Comparison of ENCODE assay signal across 8 cellular contexts in genomic region chr5:134437340-134438267, GRCh38. TPM values are rescaled to one million over a fixed set of nuclear protein-coding genes. Genes with fewer than 3 reads are reported as not detected.
A peak's percentile ranks its signal among the peaks of the same experiment; 100 is the strongest.
DNase-seq lines count a peak whose midpoint lies in the region; ATAC-seq and TF ChIP-seq lines count a peak whose summit lies in the region.

No MANE protein-coding gene starts in this region.

- no peak overlapping the region for H3K4me3 ChIP-seq in upper lobe of left lung
- H3K4me3 ChIP-seq in SJCRH30: no peak overlapping the region

- H3K4me3 Mint-ChIP-seq in activated T-cell treated with anti-CD3 and anti-CD28 coated beads, Interleukin-2, amount 50 U/mL, for 72 hours: peak overlapping the region; percentile 64 to 65
- H3K4me3 Mint-ChIP-seq in activated B cell treated with CpG ODN at 0.5 μM for 24 hours: no peak overlapping the region

- POLR2A ChIA-PET in activated B cell treated with CpG ODN at 0.5 μM for 24 hours (lab: Charles Lee): interaction anchor here (0.6 to 2.6 kb wide), 9 partner anchors 9 to 123 kb away, joined by 3 to 31 read pairs (median 9); partner anchors contain the start of genes CDKN2AIPNL and JADE2

- TF ChIP-seq CTCF in activated B cell treated with CpG ODN at 0.5 μM for 24 hours (IDR thresholded peaks at IDR 0.05) (no peak), upper lobe of left lung (IDR thresholded peaks at IDR 0.05) (no peak)

- H3K9me3 ChIP-seq in upper lobe of left lung: no peaks in the 10 kb centered on the region
- H3K9me3 ChIP-seq in SJCRH30 (replicated peaks): no peaks in the 10 kb centered on the region

- intact Hi-C loops in activated B cell treated with CpG ODN at 0.5 μM for 24 hours (cut with micrococcal nuclease): loop anchor here (1.0 to 5.0 kb wide), 5 partner anchors 10 to 210 kb away; partner anchors contain the start of genes JADE2, PPP2CA and UBE2B

- peak in 1 of 2 donors; percentile 1 for ATAC-seq in activated T-cell treated with anti-CD3 and anti-CD28 coated beads, Interleukin-2, amount 50 U/mL, for 72 hours (replicated peaks in 1 of 2)
- ATAC-seq in activated B cell treated with CpG ODN at 0.5 μM for 24 hours (ENCODE audit: low read depth) (no peak), upper lobe of left lung (ENCODE audit: low FRiP score in 2 of 2) (peak in 1 of 2 donors; percentile 15)

- H3K4me1 Mint-ChIP-seq in activated T-cell treated with anti-CD3 and anti-CD28 coated beads, Interleukin-2, amount 50 U/mL, for 72 hours (ENCODE audit: low read depth): peaks cover 39% of the 10 kb centered on the region
- H3K4me1 Mint-ChIP-seq in activated B cell treated with CpG ODN at 0.5 μM for 24 hours: peaks cover 28% of the 10 kb centered on the region

- no peak for TF ChIP-seq POLR2A in upper lobe of left lung (IDR thresholded peaks at IDR 0.05)

- TF ChIP-seq EP300 in upper lobe of left lung (IDR thresholded peaks at IDR 0.05): no peak

- no peak for DNase-seq in activated T-cell treated with anti-CD3 and anti-CD28 coated beads, Interleukin-2, amount 50 U/mL, for 72 hours
- DNase-seq in activated T-cell treated with anti-CD3 and anti-CD28 coated beads, Interleukin-2, amount 50 U/mL, for 1 hour: no peak
- DNase-seq in activated B cell treated with CpG ODN at 0.5 μM for 24 hours (no peak), inferior parietal cortex (ENCODE audit: extremely low spot score) (peak; percentile 32), upper lobe of left lung (no peak), SJCRH30 (no peak), NCI-H2029 treated with DMSO at 0.1 percent for 48 hours (lab: John Stamatoyannopoulos, UW) (no peak), medulla oblongata (ENCODE audit: extremely low spot score) (no peak)

- H3K27me3 Mint-ChIP-seq in activated T-cell treated with anti-CD3 and anti-CD28 coated beads, Interleukin-2, amount 50 U/mL, for 72 hours (ENCODE audit: low read depth): no peaks in the 10 kb centered on the region
- no peaks in the 10 kb centered on the region for H3K27me3 Mint-ChIP-seq in activated B cell treated with CpG ODN at 0.5 μM for 24 hours

- 89 to 94% methylated on average over 8 of the region's 9 CpGs for WGBS in upper lobe of left lung, 2 donors

- CTCF ChIA-PET in activated B cell treated with CpG ODN at 0.5 μM for 24 hours (lab: Charles Lee): interaction anchor here (1.2 to 1.7 kb wide), 3 partner anchors 9 to 140 kb away, joined by 4 to 5 read pairs (median 5); partner anchors contain the start of gene CDKN2AIPNL

- H3K9me3 Mint-ChIP-seq in activated T-cell treated with anti-CD3 and anti-CD28 coated beads, Interleukin-2, amount 50 U/mL, for 72 hours: no peaks in the 10 kb centered on the region
- H3K9me3 Mint-ChIP-seq in activated B cell treated with CpG ODN at 0.5 μM for 24 hours: no peaks in the 10 kb centered on the region

- H3K36me3 Mint-ChIP-seq in activated T-cell treated with anti-CD3 and anti-CD28 coated beads, Interleukin-2, amount 50 U/mL, for 72 hours (ENCODE audit: insufficient read depth in 2 of 2): no peaks in the 10 kb centered on the region
- no peaks in the 10 kb centered on the region for H3K36me3 Mint-ChIP-seq in activated B cell treated with CpG ODN at 0.5 μM for 24 hours (ENCODE audit: low read depth)

- H3K27me3 ChIP-seq in upper lobe of left lung (no peaks in the 10 kb centered on the region), SJCRH30 (peaks cover 10% of the 10 kb centered on the region)

- H3K36me3 ChIP-seq in upper lobe of left lung (no peaks in the 10 kb centered on the region), SJCRH30 (no peaks in the 10 kb centered on the region)

- peaks cover 39 to 44% (median 39%) of the 10 kb centered on the region in 4 donors for H3K4me1 ChIP-seq in upper lobe of left lung
- peaks cover 2% of the 10 kb centered on the region; the same call in 1 of the 2 replicates for H3K4me1 ChIP-seq in SJCRH30

- H3K27ac ChIP-seq in upper lobe of left lung (peak overlapping the region; percentile 78 to 84 (median 80)), SJCRH30 (no peak overlapping the region)

- H3K27ac Mint-ChIP-seq in activated T-cell treated with anti-CD3 and anti-CD28 coated beads, Interleukin-2, amount 50 U/mL, for 72 hours: peak overlapping the region; percentile 58
- peak overlapping the region; percentile 68 for H3K27ac Mint-ChIP-seq in activated B cell treated with CpG ODN at 0.5 μM for 24 hours

RNA-seq across cellular contexts. Expression of gene CDKN2AIPNL, which starts 25.9 kb away (rescaled TPM):
- total RNA-seq in activated T-cell treated with anti-CD3 and anti-CD28 coated beads, Interleukin-2, amount 50 U/mL, for 72 hours: 10 to 100 TPM; 24.6 to 25.8 TPM
- total RNA-seq in activated B cell treated with CpG ODN at 0.5 μM for 24 hours (21.6 and 22.4 TPM in 2 replicates), upper lobe of left lung (10 to 100 TPM in 4 of 6 donors, 1 to 10 TPM in 2; 2.1 to 18.5 (median 13.3) TPM)
- 51.3 and 62.4 TPM in 2 replicates for total RNA-seq in SJCRH30 (2014; rRNA removed; shearing (Covaris generic))
